10 cellular contexts compared by ENCODE assay signal in genomic region chr19:46904114-46905060, GRCh38. TPM values are rescaled to one million over a fixed set of nuclear protein-coding genes. Genes with fewer than 3 reads are reported as not detected.
DNase-seq lines count a peak whose midpoint lies in the region; ATAC-seq and TF ChIP-seq lines count a peak whose summit lies in the region.
"Had no signal": no experiment of that assay in that cellular context is flagged by ENCODE, and none has a peak within 500 bp of the region (broad histone marks: within the 10 kb centered on the region; RNA-seq: fewer than 3 reads in every experiment).

No MANE protein-coding gene starts in this region.

- H3K27ac ChIP-seq in Peyer's patch = peak overlapping the region in 3 of 4 donors; percentile 15 to 67 (median 56)

- ATAC-seq in HG02588 (IDR thresholded peaks at IDR 0.05; ENCODE audit: unreplicated experiment) (no peak), GM18520 (IDR thresholded peaks at IDR 0.05; ENCODE audit: unreplicated experiment) (no peak)

- no peaks in the 10 kb centered on the region for H3K9me3 Mint-ChIP-seq in nephron progenitor cell
- H3K9me3 Mint-ChIP-seq in T-helper 2 cell treated with Interferon-gamma antibody and Interleukin-4, amounts not matched to agents 5 μg/mL and 100 μg/mL, for 36 hours = no peaks in the 10 kb centered on the region

- TF ChIP-seq CTCF in Peyer's patch (IDR thresholded peaks at IDR 0.05) = no peak
- TF ChIP-seq CTCF in nephron progenitor cell (IDR thresholded peaks at IDR 0.05) = no peak

- peaks cover 6% of the 10 kb centered on the region for H3K36me3 Mint-ChIP-seq in nephron progenitor cell (ENCODE audit: low read depth)
- no peaks in the 10 kb centered on the region for H3K36me3 Mint-ChIP-seq in T-helper 2 cell treated with Interferon-gamma antibody and Interleukin-4, amounts not matched to agents 5 μg/mL and 100 μg/mL, for 36 hours (ENCODE audit: low read depth)

- no peaks in the 10 kb centered on the region for H3K27me3 Mint-ChIP-seq in nephron progenitor cell (ENCODE audit: low read depth, poor library complexity)
- no peaks in the 10 kb centered on the region for H3K27me3 Mint-ChIP-seq in T-helper 2 cell treated with Interferon-gamma antibody and Interleukin-4, amounts not matched to agents 5 μg/mL and 100 μg/mL, for 36 hours (ENCODE audit: low read depth)

- no peak overlapping the region for H3K4me3 Mint-ChIP-seq in nephron progenitor cell
- H3K4me3 Mint-ChIP-seq in T-helper 2 cell treated with Interferon-gamma antibody and Interleukin-4, amounts not matched to agents 5 μg/mL and 100 μg/mL, for 36 hours = no peak overlapping the region

- peaks cover 44% of the 10 kb centered on the region for H3K4me1 Mint-ChIP-seq in nephron progenitor cell
- H3K4me1 Mint-ChIP-seq in T-helper 2 cell treated with Interferon-gamma antibody and Interleukin-4, amounts not matched to agents 5 μg/mL and 100 μg/mL, for 36 hours (ENCODE audit: low read depth) = peaks cover 18% of the 10 kb centered on the region

- H3K36me3 ChIP-seq in Peyer's patch = no peaks in the 10 kb centered on the region

- no peak overlapping the region for H3K4me3 ChIP-seq in Peyer's patch

- H3K27me3 ChIP-seq in Peyer's patch = no peaks in the 10 kb centered on the region

- DNase-seq in Ammon's horn (ENCODE audit: low spot score) = peak; percentile 43
- DNase-seq in Peyer's patch = no peak
- peak; percentile 60 for DNase-seq in fibroblast of gingiva (ENCODE audit: low read depth)
- peak; percentile 7 for DNase-seq in nephron progenitor cell
- DNase-seq in T-helper 2 cell treated with Interferon-gamma antibody and Interleukin-4, amounts not matched to agents 5 μg/mL and 100 μg/mL, for 36 hours (ENCODE audit: low spot score) = no peak
- DNase-seq in NCI-H345 treated with DMSO at 0.1 percent for 48 hours (lab: John Stamatoyannopoulos, UW; ENCODE audit: unreplicated experiment) = no peak
- DNase-seq: activated CD4-positive, alpha-beta T cell treated with anti-CD3 and anti-CD28 coated beads for 4 hours; NCI-H446 had no signal

- no peak for TF ChIP-seq POLR2A in Peyer's patch (IDR thresholded peaks at IDR 0.05)

- H3K4me1 ChIP-seq in Peyer's patch = peaks cover 0 to 35% (median 4%) of the 10 kb centered on the region in 4 donors

- H3K9me3 ChIP-seq in Peyer's patch = no peaks in the 10 kb centered on the region

- peak overlapping the region; percentile 91 for H3K27ac Mint-ChIP-seq in nephron progenitor cell
- H3K27ac Mint-ChIP-seq in T-helper 2 cell treated with Interferon-gamma antibody and Interleukin-4, amounts not matched to agents 5 μg/mL and 100 μg/mL, for 36 hours = no peak overlapping the region

RNA-seq across cellular contexts. Expression of gene ARHGAP35, which starts 43.6 kb away (rescaled TPM):
- total RNA-seq in Peyer's patch = 100 to 1,000 TPM in 1 of 4 donors, 10 to 100 TPM in 3; 41.3 to 100 (median 85.4) TPM

RNA-seq across cellular contexts. Expression of gene AP2S1, which starts 53.7 kb away (rescaled TPM):
- 10 to 100 TPM; 56.9 to 83.6 (median 64.5) TPM for total RNA-seq in Peyer's patch

Comparison
In these comparisons a context has a peak if more than half of its experiments do, and no peak if none do; other contexts are left out.
1. DNase-seq: peak in Ammon's horn (single experiment), fibroblast of gingiva (single experiment) and nephron progenitor cell (single experiment); none in Peyer's patch (0 of 3), T-helper 2 cell treated with Interferon-gamma antibody and Interleukin-4, amounts not matched to agents 5 μg/mL and 100 μg/mL, for 36 hours (single experiment) and NCI-H345 treated with DMSO at 0.1 percent for 48 hours (single experiment).